In genomic region chr17:67500261-67500660, GRCh38 we compare ENCODE assay signal across 19 cellular contexts.
A peak's percentile ranks its signal among the peaks of the same experiment; 100 is the strongest.
DNase-seq lines count a peak whose midpoint lies in the region; ATAC-seq and TF ChIP-seq lines count a peak whose summit lies in the region.
"Had no signal": no experiment of that assay in that cellular context is flagged by ENCODE, and none has a peak within 500 bp of the region (broad histone marks: within the 10 kb centered on the region; RNA-seq: fewer than 3 reads in every experiment).

No MANE protein-coding gene starts in this region.

- POLR2A ChIA-PET in naive thymus-derived CD4-positive, alpha-beta T cell (lab: Charles Lee): no interaction called here

- H3K4me3 Mint-ChIP-seq in naive thymus-derived CD4-positive, alpha-beta T cell: peak overlapping the region in 1 of 10 donors; percentile 36
- H3K4me3 Mint-ChIP-seq: activated CD4-positive, alpha-beta T cell treated with anti-CD3 and anti-CD28 coated beads for 36 hours; activated T-helper 1 cell treated with anti-CD3 and anti-CD28 coated beads, Interleukin-12 subunit alpha, Interleukin-12 subunit beta, Interleukin-2, Interleukin-4 antibody, amounts not matched to agents 30 ng/mL and 10 ng/mL and 1 ng/mL, durations not matched to agents 14 hours and 24 hours and 36 hours; CD8-positive, alpha-beta T cell; nephron; stimulated activated effector memory CD8-positive, alpha-beta T cell treated with anti-CD3 and anti-CD28 coated beads, Interleukin-12 subunit alpha, Interleukin-12 subunit beta, amount 100 ng/mL, for 72 hours had no signal

- H3K27ac ChIP-seq in naive thymus-derived CD4-positive, alpha-beta T cell (ENCODE audit: low read depth, low read length): no peak overlapping the region
- H3K27ac ChIP-seq: cardiac muscle cell had no signal

- peaks cover 0 to 4% (median 0%) of the 10 kb centered on the region in 11 donors for H3K9me3 Mint-ChIP-seq in naive thymus-derived CD4-positive, alpha-beta T cell
- H3K9me3 Mint-ChIP-seq: CD8-positive, alpha-beta T cell; nephron; stimulated activated effector memory CD8-positive, alpha-beta T cell treated with anti-CD3 and anti-CD28 coated beads, Interleukin-12 subunit alpha, Interleukin-12 subunit beta, amount 100 ng/mL, for 72 hours had no signal

- no peaks in the 10 kb centered on the region for H3K9me3 ChIP-seq in adipocyte (ENCODE audit: control insufficient read depth, low read length)
- H3K9me3 ChIP-seq in naive thymus-derived CD4-positive, alpha-beta T cell (ENCODE audit: control insufficient read depth in 2 of 3, low read length in 3 of 3): no peaks in the 10 kb centered on the region

- intact Hi-C loops in naive thymus-derived CD4-positive, alpha-beta T cell (cut with micrococcal nuclease): no loop called here

- no peaks in the 10 kb centered on the region for H3K27me3 Mint-ChIP-seq in naive thymus-derived CD4-positive, alpha-beta T cell
- H3K27me3 Mint-ChIP-seq: activated CD4-positive, alpha-beta T cell treated with anti-CD3 and anti-CD28 coated beads for 36 hours had no signal

- ATAC-seq in naive thymus-derived CD4-positive, alpha-beta T cell: no peak
- ATAC-seq: activated CD4-positive, alpha-beta T cell treated with anti-CD3 and anti-CD28 coated beads for 36 hours; CD8-positive, alpha-beta T cell; left colon; stimulated activated effector memory CD8-positive, alpha-beta T cell treated with anti-CD3 and anti-CD28 coated beads, Interleukin-12 subunit alpha, Interleukin-12 subunit beta, amount 100 ng/mL, for 72 hours had no signal

- DNase-seq in DMS53 (lab: John Stamatoyannopoulos, UW) (peak; percentile 73), HT-29 (ENCODE audit: low spot score) (peak; percentile 19), adipocyte (ENCODE audit: low read depth) (peak; percentile 55), fibroblast of the aortic adventitia (ENCODE audit: low read depth) (peak; percentile 53), NCI-H146 (lab: John Stamatoyannopoulos, UW) (no peak), NCI-H2107 (lab: John Stamatoyannopoulos, UW) (no peak)
- DNase-seq in naive thymus-derived CD4-positive, alpha-beta T cell: no peak
- DNase-seq: activated CD4-positive, alpha-beta T cell treated with anti-CD3 and anti-CD28 coated beads for 36 hours; CD8-positive, alpha-beta T cell; DND-41; Kasumi-1; left colon; mesendoderm; NCI-H526; posterior cingulate gyrus had no signal

- H3K27me3 ChIP-seq in adipocyte (replicated peaks; ENCODE audit: control insufficient read depth, insufficient read depth, low read length): no peaks in the 10 kb centered on the region
- no peaks in the 10 kb centered on the region for H3K27me3 ChIP-seq in naive thymus-derived CD4-positive, alpha-beta T cell (ENCODE audit: control insufficient read depth in 2 of 2, insufficient read depth in 2 of 2, low read length in 2 of 2)
- H3K27me3 ChIP-seq: cardiac muscle cell had no signal

- H3K36me3 Mint-ChIP-seq in naive thymus-derived CD4-positive, alpha-beta T cell: peaks cover 0 to 19% (median 7%) of the 10 kb centered on the region in 5 donors
- H3K36me3 Mint-ChIP-seq: stimulated activated effector memory CD8-positive, alpha-beta T cell treated with anti-CD3 and anti-CD28 coated beads, Interleukin-12 subunit alpha, Interleukin-12 subunit beta, amount 100 ng/mL, for 72 hours had no signal

- CTCF ChIA-PET in naive thymus-derived CD4-positive, alpha-beta T cell (lab: Charles Lee): no interaction called here

- peak overlapping the region in 1 of 9 donors; percentile 19 for H3K27ac Mint-ChIP-seq in naive thymus-derived CD4-positive, alpha-beta T cell
- H3K27ac Mint-ChIP-seq: activated CD4-positive, alpha-beta T cell treated with anti-CD3 and anti-CD28 coated beads for 36 hours; activated T-helper 1 cell treated with anti-CD3 and anti-CD28 coated beads, Interleukin-12 subunit alpha, Interleukin-12 subunit beta, Interleukin-2, Interleukin-4 antibody, amounts not matched to agents 30 ng/mL and 10 ng/mL and 1 ng/mL, durations not matched to agents 14 hours and 24 hours and 36 hours; nephron; stimulated activated effector memory CD8-positive, alpha-beta T cell treated with anti-CD3 and anti-CD28 coated beads, Interleukin-12 subunit alpha, Interleukin-12 subunit beta, amount 100 ng/mL, for 72 hours had no signal

- no peaks in the 10 kb centered on the region for H3K36me3 ChIP-seq in adipocyte (ENCODE audit: control insufficient read depth, insufficient read depth, low read length, severe bottlenecking)
- no peaks in the 10 kb centered on the region for H3K36me3 ChIP-seq in naive thymus-derived CD4-positive, alpha-beta T cell (ENCODE audit: control insufficient read depth in 2 of 3, insufficient read depth in 3 of 3, low read length in 3 of 3)
- H3K36me3 ChIP-seq: cardiac muscle cell had no signal

- peaks cover 4% of the 10 kb centered on the region for H3K4me1 ChIP-seq in adipocyte (ENCODE audit: control insufficient read depth, insufficient read depth, low read length)
- peaks cover 6 to 7% of the 10 kb centered on the region in 2 donors for H3K4me1 ChIP-seq in naive thymus-derived CD4-positive, alpha-beta T cell (ENCODE audit: control insufficient read depth in 2 of 2, insufficient read depth in 2 of 2, low read length in 2 of 2)

- H3K9ac ChIP-seq in adipocyte (ENCODE audit: low read length): no peak overlapping the region

- no peak for TF ChIP-seq CTCF in fibroblast of the aortic adventitia (IDR thresholded peaks at IDR 0.05; ENCODE audit: insufficient read depth, low read length)

- no peak overlapping the region for H3K4me3 ChIP-seq in adipocyte (ENCODE audit: low read length)
- no peak overlapping the region for H3K4me3 ChIP-seq in fibroblast of the aortic adventitia (ENCODE audit: low read depth, low read length)
- H3K4me3 ChIP-seq in naive thymus-derived CD4-positive, alpha-beta T cell (ENCODE audit: low read length): no peak overlapping the region
- H3K4me3 ChIP-seq: cardiac muscle cell had no signal

- peaks cover 15 to 88% (median 76%) of the 10 kb centered on the region in 7 donors for H3K4me1 Mint-ChIP-seq in naive thymus-derived CD4-positive, alpha-beta T cell

Comparison
In these comparisons a context has a peak if more than half of its experiments do, and no peak if none do; other contexts are left out.
1. DNase-seq: peak in DMS53 (single experiment), HT-29 (single experiment), adipocyte (single experiment) and fibroblast of the aortic adventitia (single experiment); none in NCI-H146 (single experiment), NCI-H2107 (single experiment) and naive thymus-derived CD4-positive, alpha-beta T cell (0 of 9).